In genomic region chr10:47461261-47461687, GRCh38 we compare ENCODE assay signal across 1 cellular context.
A peak's percentile ranks its signal among the peaks of the same experiment; 100 is the strongest.
TF ChIP-seq lines count a peak whose summit lies in the region.

No MANE protein-coding gene starts in this region.

TF ChIP-seq in IMR-90, 13 proteins besides CTCF, POLR2A, EP300 and RAD21 (continued from another document):
- TF ChIP-seq SMC3 (IDR thresholded peaks at IDR 0.05; ENCODE audit: low read depth, low read length) (0 out of 2 replicates have a peak, but pooled peaks have one; percentile 20), BHLHE40 (IDR thresholded peaks at IDR 0.05; ENCODE audit: low read depth, low read length) (peak; percentile 12; the same call in 1 of the 2 replicates)
